ENCODE assay signal across 15 cellular contexts in the genomic region with DNA sequence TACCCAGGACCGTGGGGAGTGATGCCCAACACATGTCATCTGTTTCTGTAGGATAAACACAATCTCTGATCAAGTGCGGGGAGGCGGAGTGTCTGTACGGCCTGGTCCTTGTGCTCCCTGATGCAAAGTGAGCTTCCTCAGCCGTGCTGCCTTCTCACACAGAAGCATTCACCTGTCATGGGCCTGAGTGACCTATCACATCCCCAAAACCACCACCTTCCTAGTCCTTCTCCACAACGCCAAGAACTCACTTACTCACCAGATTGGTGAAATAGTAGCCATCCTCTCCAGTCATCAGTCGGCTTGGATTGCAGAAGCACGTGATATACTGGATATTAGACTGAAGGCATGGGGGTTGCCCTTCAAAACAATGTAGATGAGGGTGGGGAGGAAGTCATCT.
A peak's percentile ranks its signal among the peaks of the same experiment; 100 is the strongest.
DNase-seq lines count a peak whose midpoint lies in the region; ATAC-seq and TF ChIP-seq lines count a peak whose summit lies in the region.
"Had no signal": no experiment of that assay in that cellular context is flagged by ENCODE, and none has a peak within 500 bp of the region (broad histone marks: within the 10 kb centered on the region; RNA-seq: fewer than 3 reads in every experiment).

No MANE protein-coding gene starts in this region.

- in situ Hi-C loops in GM23248 (cut with MboI) = no loop called here

- no peaks in the 10 kb centered on the region for H3K9me2 ChIP-seq in GM23248 (ENCODE audit: insufficient read depth)

- H3K4me1 ChIP-seq in GM23248 (ENCODE audit: insufficient read depth) = peaks cover 39% of the 10 kb centered on the region
- H3K4me1 ChIP-seq in adipocyte (ENCODE audit: control insufficient read depth, insufficient read depth, low read length) = peaks cover 25% of the 10 kb centered on the region
- peaks cover 0 to 11% of the 10 kb centered on the region in 2 donors for H3K4me1 ChIP-seq in thoracic aorta (ENCODE audit: control insufficient read depth in 1 of 2, low read depth in 2 of 2)
- H3K4me1 ChIP-seq: BE2C had no signal

- H3K27ac ChIP-seq in GM23248 (peak overlapping the region; percentile 85), thoracic aorta (peak overlapping the region; percentile 8 to 43)

- H3K9ac ChIP-seq in GM23248 (peak overlapping the region; percentile 32; the same call in 1 of the 2 replicates), adipocyte (ENCODE audit: low read length) (peak overlapping the region; percentile 30)

- H2AFZ ChIP-seq in GM23248 = no peak overlapping the region

- peak; percentile 51 for DNase-seq in GM23248
- DNase-seq in adipocyte (ENCODE audit: low read depth) = no peak
- peak; percentile 41 for DNase-seq in mesenteric fat pad (ENCODE audit: low spot score)
- DNase-seq in thoracic aorta (ENCODE audit: low spot score) = no peak
- DNase-seq in NCI-H1694 (lab: John Stamatoyannopoulos, UW) = no peak
- DNase-seq in HCEC 1CT = no peak
- no peak for DNase-seq in DMS53 (lab: John Stamatoyannopoulos, UW)
- DNase-seq: BE2C; CD8-positive, alpha-beta T cell; GF-D8; H9; Karpas-422; NCI-H2029; NCI-H2171 treated with DMSO at 0.1 percent for 48 hours; NCI-H774 had no signal

- peaks cover 40% of the 10 kb centered on the region for H3F3A ChIP-seq in GM23248 (ENCODE audit: insufficient read depth)

- no peak for ATAC-seq in thoracic aorta (ENCODE audit: insufficient number of reproducible peaks, low FRiP score, low read depth)
- ATAC-seq: CD8-positive, alpha-beta T cell had no signal

- peaks cover 13% of the 10 kb centered on the region; the same call in 1 of the 2 replicates for H3K36me3 ChIP-seq in GM23248 (ENCODE audit: low read depth)
- peaks cover 72% of the 10 kb centered on the region for H3K36me3 ChIP-seq in adipocyte (ENCODE audit: control insufficient read depth, insufficient read depth, low read length, severe bottlenecking)
- peaks cover 34% of the 10 kb centered on the region for H3K36me3 ChIP-seq in thoracic aorta

- no peak overlapping the region for H3K4me3 ChIP-seq in GM23248
- H3K4me3 ChIP-seq in adipocyte (ENCODE audit: low read length) = peak overlapping the region; percentile 14
- H3K4me3 ChIP-seq in thoracic aorta = no peak overlapping the region

- TF ChIP-seq CTCF in thoracic aorta (IDR thresholded peaks at IDR 0.05) = no peak

- H3K27me3 ChIP-seq in GM23248 (replicated peaks; ENCODE audit: insufficient read depth) (no peaks in the 10 kb centered on the region), adipocyte (replicated peaks; ENCODE audit: control insufficient read depth, insufficient read depth, low read length) (no peaks in the 10 kb centered on the region), thoracic aorta (replicated peaks; ENCODE audit: insufficient read depth) (no peaks in the 10 kb centered on the region)
- H3K27me3 ChIP-seq: BE2C had no signal

- H4K20me1 ChIP-seq in GM23248 (ENCODE audit: insufficient read depth) = no peaks in the 10 kb centered on the region

- no peaks in the 10 kb centered on the region for H3K9me3 ChIP-seq in GM23248 (ENCODE audit: low read depth)
- H3K9me3 ChIP-seq in adipocyte (ENCODE audit: control insufficient read depth, low read length) = no peaks in the 10 kb centered on the region
- no peaks in the 10 kb centered on the region for H3K9me3 ChIP-seq in thoracic aorta
- H3K9me3 ChIP-seq: BE2C had no signal

- 61 to 70% methylated on average over 8 of the region's 8 CpGs for WGBS in GM23248 (ENCODE audit: low coverage in 1 of 2, low lambda C conversion rate in 2 of 2, missing lambda C conversion rate in 2 of 2), 2 experiments

- peak overlapping the region; percentile 48 for H3K4me2 ChIP-seq in GM23248 (ENCODE audit: unreplicated experiment)

- peaks cover 64% of the 10 kb centered on the region for H3K79me2 ChIP-seq in GM23248 (ENCODE audit: insufficient read depth)

Comparison
In these comparisons a context has a peak if more than half of its experiments do, and no peak if none do; other contexts are left out.
1. DNase-seq: peak in GM23248 (single experiment) and mesenteric fat pad (single experiment); none in adipocyte (single experiment), thoracic aorta (single experiment), NCI-H1694 (single experiment), HCEC 1CT (single experiment) and DMS53 (single experiment).